Comparison of ENCODE assay signal across 15 cellular contexts in genomic region chr5:40652441-40653220, GRCh38. TPM values are rescaled to one million over a fixed set of nuclear protein-coding genes. Genes with fewer than 3 reads are reported as not detected.
DNase-seq lines count a peak whose midpoint lies in the region; ATAC-seq and TF ChIP-seq lines count a peak whose summit lies in the region.
"Had no signal": no experiment of that assay in that cellular context is flagged by ENCODE, and none has a peak within 500 bp of the region (broad histone marks: within the 10 kb centered on the region; RNA-seq: fewer than 3 reads in every experiment).

No MANE protein-coding gene starts in this region.

- no peaks in the 10 kb centered on the region for H3K27me3 ChIP-seq in tibial artery
- H3K27me3 ChIP-seq: left lung, upper lobe of right lung had no signal

- in situ Hi-C loops in GM13977 (cut with MboI; ENCODE audit: low pct_unique_long_range_greater_than_20kb, low sequenced_read_pairs, unreplicated experiment), result no loop called here

- no peaks in the 10 kb centered on the region for H3K9me3 ChIP-seq in tibial artery
- H3K9me3 ChIP-seq: left lung, upper lobe of right lung had no signal

- no peaks in the 10 kb centered on the region for H3K36me3 ChIP-seq in tibial artery
- H3K36me3 ChIP-seq: left lung, upper lobe of right lung had no signal

- H3K27ac ChIP-seq in tibial artery, result no peak overlapping the region
- H3K27ac ChIP-seq: 22Rv1, left lung, upper lobe of right lung had no signal

- H3K4me1 Mint-ChIP-seq in activated T-helper 1 cell treated with anti-CD3 and anti-CD28 coated beads, Interleukin-12 subunit alpha, Interleukin-12 subunit beta, Interleukin-2, Interleukin-4 antibody, amounts not matched to agents 30 ng/mL and 10 ng/mL and 1 ng/mL, durations not matched to agents 14 hours and 24 hours and 36 hours (ENCODE audit: low read depth), result peaks cover 90% of the 10 kb centered on the region
- peaks cover 49 to 81% (median 69%) of the 10 kb centered on the region in 4 donors for H3K4me1 Mint-ChIP-seq in naive thymus-derived CD8-positive, alpha-beta T cell

- H3K4me1 ChIP-seq in tibial artery, result no peaks in the 10 kb centered on the region
- H3K4me1 ChIP-seq: upper lobe of right lung had no signal

- peak in 2 of 3 experiments; percentile 25 to 53 for DNase-seq in NCI-H1417 (lab: John Stamatoyannopoulos, UW)
- no peak for DNase-seq in NCI-H1417 treated with DMSO at 0.1 percent for 48 hours (lab: John Stamatoyannopoulos, UW)
- DNase-seq in Jurkat, Clone E6-1 (ENCODE audit: low read depth, low spot score), result peak; percentile 80
- DNase-seq in activated T-helper 1 cell treated with anti-CD3 and anti-CD28 coated beads, Interleukin-12 subunit alpha, Interleukin-12 subunit beta, Interleukin-2, Interleukin-4 antibody, amounts not matched to agents 30 ng/mL and 10 ng/mL and 1 ng/mL, durations not matched to agents 14 hours and 24 hours and 36 hours (ENCODE audit: low spot score), result peak; percentile 17
- peak in 3 of 10 donors; percentile 25 to 65 (median 38) for DNase-seq in naive thymus-derived CD8-positive, alpha-beta T cell
- no peak for DNase-seq in tibial artery
- no peak for DNase-seq in GM13977 (ENCODE audit: low spot score)
- DNase-seq: activated gamma-delta T cell, caudate nucleus, erythroblast, left lung, upper lobe of right lung had no signal

- TF ChIP-seq CTCF in tibial artery (IDR thresholded peaks at IDR 0.05) (no peak), GM13977 (IDR thresholded peaks at IDR 0.05; ENCODE audit: extremely low read depth, insufficient read depth, missing control alignments) (no peak)

- H3K4me3 Mint-ChIP-seq in activated T-helper 1 cell treated with anti-CD3 and anti-CD28 coated beads, Interleukin-12 subunit alpha, Interleukin-12 subunit beta, Interleukin-2, Interleukin-4 antibody, amounts not matched to agents 30 ng/mL and 10 ng/mL and 1 ng/mL, durations not matched to agents 14 hours and 24 hours and 36 hours, result peak overlapping the region; percentile 85
- peak overlapping the region; percentile 7 to 83 (median 74) for H3K4me3 Mint-ChIP-seq in naive thymus-derived CD8-positive, alpha-beta T cell

- H3K27me3 Mint-ChIP-seq in activated T-helper 1 cell treated with anti-CD3 and anti-CD28 coated beads, Interleukin-12 subunit alpha, Interleukin-12 subunit beta, Interleukin-2, Interleukin-4 antibody, amounts not matched to agents 30 ng/mL and 10 ng/mL and 1 ng/mL, durations not matched to agents 14 hours and 24 hours and 36 hours (ENCODE audit: insufficient read depth), result no peaks in the 10 kb centered on the region
- H3K27me3 Mint-ChIP-seq in naive thymus-derived CD8-positive, alpha-beta T cell, result no peaks in the 10 kb centered on the region

- POLR2A ChIA-PET in naive thymus-derived CD8-positive, alpha-beta T cell (lab: Charles Lee), result interaction anchor here (0.7 to 9.8 kb wide), 9 partner anchors 11 to 247 kb away, joined by 3 to 140 read pairs (median 4); partner anchors contain the start of gene PTGER4

- peaks cover 6% of the 10 kb centered on the region for H3K9me3 Mint-ChIP-seq in activated T-helper 1 cell treated with anti-CD3 and anti-CD28 coated beads, Interleukin-12 subunit alpha, Interleukin-12 subunit beta, Interleukin-2, Interleukin-4 antibody, amounts not matched to agents 30 ng/mL and 10 ng/mL and 1 ng/mL, durations not matched to agents 14 hours and 24 hours and 36 hours
- peaks cover 0 to 3% (median 0%) of the 10 kb centered on the region in 9 donors for H3K9me3 Mint-ChIP-seq in naive thymus-derived CD8-positive, alpha-beta T cell

- peaks cover 15% of the 10 kb centered on the region for H3K36me3 Mint-ChIP-seq in activated T-helper 1 cell treated with anti-CD3 and anti-CD28 coated beads, Interleukin-12 subunit alpha, Interleukin-12 subunit beta, Interleukin-2, Interleukin-4 antibody, amounts not matched to agents 30 ng/mL and 10 ng/mL and 1 ng/mL, durations not matched to agents 14 hours and 24 hours and 36 hours (ENCODE audit: low read depth)
- H3K36me3 Mint-ChIP-seq in naive thymus-derived CD8-positive, alpha-beta T cell, result no peaks in the 10 kb centered on the region

- ATAC-seq in naive thymus-derived CD8-positive, alpha-beta T cell, result peak; percentile 35 to 40
- no peak for ATAC-seq in HG03442 (IDR thresholded peaks at IDR 0.05; ENCODE audit: unreplicated experiment)
- ATAC-seq: left lung, upper lobe of right lung had no signal

- H3K4me3 ChIP-seq in Jurkat, Clone E6-1 (ENCODE audit: low read length), result peak overlapping the region; percentile 27
- H3K4me3 ChIP-seq in tibial artery, result no peak overlapping the region
- H3K4me3 ChIP-seq: left lung, smooth muscle cell, upper lobe of right lung had no signal

- H3K27ac Mint-ChIP-seq in activated T-helper 1 cell treated with anti-CD3 and anti-CD28 coated beads, Interleukin-12 subunit alpha, Interleukin-12 subunit beta, Interleukin-2, Interleukin-4 antibody, amounts not matched to agents 30 ng/mL and 10 ng/mL and 1 ng/mL, durations not matched to agents 14 hours and 24 hours and 36 hours, result peak overlapping the region; percentile 95
- peak overlapping the region; percentile 88 to 96 (median 94) for H3K27ac Mint-ChIP-seq in naive thymus-derived CD8-positive, alpha-beta T cell

- intact Hi-C loops in activated T-helper 1 cell treated with anti-CD3 and anti-CD28 coated beads, Interleukin-12 subunit alpha, Interleukin-12 subunit beta, Interleukin-2, Interleukin-4 antibody, amounts not matched to agents 30 ng/mL and 10 ng/mL and 1 ng/mL, durations not matched to agents 14 hours and 24 hours and 36 hours (cut with micrococcal nuclease), result no loop called here
- intact Hi-C loops in tibial artery (cut with DNase I; ENCODE audit: low total_unique reads), result no loop called here

RNA-seq across cellular contexts. Expression of gene PTGER4, which starts 27.1 kb away (rescaled TPM):
- polyA plus RNA-seq in Jurkat, Clone E6-1 (2012; ENCODE audit: insufficient read depth, insufficient read length), result 22.7 TPM
- total RNA-seq in activated T-helper 1 cell treated with anti-CD3 and anti-CD28 coated beads, Interleukin-12 subunit alpha, Interleukin-12 subunit beta, Interleukin-2, Interleukin-4 antibody, amounts not matched to agents 30 ng/mL and 10 ng/mL and 1 ng/mL, durations not matched to agents 14 hours and 24 hours and 36 hours, result 57.3 and 61.0 TPM in 2 replicates
- 10 to 100 TPM; 28.2 to 30.7 TPM for total RNA-seq in naive thymus-derived CD8-positive, alpha-beta T cell
- polyA plus RNA-seq in naive thymus-derived CD8-positive, alpha-beta T cell, result 10 to 100 TPM; 36.0 to 43.8 (median 41.6) TPM

Comparison
In these comparisons a context has a peak if more than half of its experiments do, and no peak if none do; other contexts are left out.
1. DNase-seq: peak in NCI-H1417 (2 of 3), Jurkat, Clone E6-1 (single experiment) and activated T-helper 1 cell treated with anti-CD3 and anti-CD28 coated beads, Interleukin-12 subunit alpha, Interleukin-12 subunit beta, Interleukin-2, Interleukin-4 antibody, amounts not matched to agents 30 ng/mL and 10 ng/mL and 1 ng/mL, durations not matched to agents 14 hours and 24 hours and 36 hours (single experiment); none in NCI-H1417 treated with DMSO at 0.1 percent for 48 hours (single experiment), tibial artery (0 of 2) and GM13977 (single experiment).